In the genomic region with DNA sequence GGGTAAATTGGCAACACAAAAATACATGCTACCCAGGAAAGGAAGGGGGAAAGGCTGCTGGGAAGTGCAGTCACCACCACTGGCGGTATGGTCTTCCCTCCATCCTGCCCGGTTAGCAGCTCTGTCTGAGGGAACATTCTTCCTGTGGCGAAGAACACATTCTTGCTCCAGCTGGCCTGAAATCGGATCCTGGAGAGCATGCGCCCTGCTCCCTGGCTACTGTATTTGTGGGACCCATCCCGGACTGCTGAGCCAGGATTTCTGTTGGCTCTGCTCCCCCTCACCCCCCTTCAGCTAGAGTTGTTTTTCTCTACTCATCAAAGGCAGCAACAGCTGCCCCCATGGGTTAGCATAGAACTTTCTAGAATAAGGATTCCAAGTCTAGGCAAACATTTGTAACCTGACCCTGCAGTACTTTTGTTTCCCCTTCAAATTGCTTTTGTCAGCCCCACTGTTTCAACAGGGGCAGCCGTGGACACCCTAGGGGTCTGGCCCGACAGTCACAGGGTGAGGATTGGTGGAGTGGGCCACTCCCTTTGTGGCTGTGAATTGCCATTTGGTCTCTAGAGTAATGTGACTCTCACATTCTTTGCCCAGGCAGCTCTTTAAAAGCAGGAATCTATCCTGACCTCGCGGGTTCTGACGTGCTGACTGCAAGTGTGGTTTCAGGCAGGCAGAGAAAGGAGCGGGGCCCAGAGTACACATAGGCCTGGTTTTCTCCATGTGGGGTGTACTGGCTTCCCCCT, we compare ENCODE assay signal across 8 cellular contexts.
DNase-seq lines count a peak whose midpoint lies in the region; ATAC-seq and TF ChIP-seq lines count a peak whose summit lies in the region.

No MANE protein-coding gene starts in this region.

- no peaks in the 10 kb centered on the region for H3K9me3 Mint-ChIP-seq in T-helper 2 cell treated with Interferon-gamma antibody and Interleukin-4, amounts not matched to agents 5 μg/mL and 100 μg/mL, for 36 hours

- intact Hi-C loops in mucosa of descending colon (cut with DNase I, micrococcal nuclease): loop anchor here in 1 of 2 donors (10.0 kb wide), 1 partner anchor 246 kb away; no protein-coding TSS in a partner anchor

- no peaks in the 10 kb centered on the region for H3K27me3 Mint-ChIP-seq in T-helper 2 cell treated with Interferon-gamma antibody and Interleukin-4, amounts not matched to agents 5 μg/mL and 100 μg/mL, for 36 hours (ENCODE audit: low read depth)

- 30 to 43% methylated on average over 12 of the region's 12 CpGs for WGBS in upper lobe of left lung, 2 donors

- H3K36me3 ChIP-seq in mucosa of descending colon (ENCODE audit: low read depth) (no peaks in the 10 kb centered on the region), upper lobe of left lung (no peaks in the 10 kb centered on the region)

- H3K27me3 ChIP-seq in upper lobe of left lung: no peaks in the 10 kb centered on the region

- H3K4me1 ChIP-seq in mucosa of descending colon (ENCODE audit: low read depth) (peaks cover 40% of the 10 kb centered on the region), upper lobe of left lung (peaks cover 46 to 63% (median 46%) of the 10 kb centered on the region in 4 donors)

- peaks cover 14% of the 10 kb centered on the region for H3K36me3 Mint-ChIP-seq in T-helper 2 cell treated with Interferon-gamma antibody and Interleukin-4, amounts not matched to agents 5 μg/mL and 100 μg/mL, for 36 hours (ENCODE audit: low read depth)

- in situ Hi-C loops in G401 (cut with HindIII; ENCODE audit: low sequenced_read_pairs): loop anchor here (25.0 kb wide), 1 partner anchor 116 kb away; no protein-coding TSS in a partner anchor

- TF ChIP-seq POLR2A in upper lobe of left lung (IDR thresholded peaks at IDR 0.05): peak in 1 of 4 donors; percentile 51

- H3K27ac ChIP-seq in upper lobe of left lung: peak overlapping the region; percentile 81 to 86 (median 82)

- peak in 1 of 4 donors; percentile 22 for TF ChIP-seq EP300 in upper lobe of left lung (IDR thresholded peaks at IDR 0.05)

- peaks cover 62% of the 10 kb centered on the region for H3K4me1 Mint-ChIP-seq in T-helper 2 cell treated with Interferon-gamma antibody and Interleukin-4, amounts not matched to agents 5 μg/mL and 100 μg/mL, for 36 hours (ENCODE audit: low read depth)

- H3K27ac Mint-ChIP-seq in T-helper 2 cell treated with Interferon-gamma antibody and Interleukin-4, amounts not matched to agents 5 μg/mL and 100 μg/mL, for 36 hours: peak overlapping the region; percentile 72

- TF ChIP-seq CTCF in epithelial cell of esophagus (IDR thresholded peaks at IDR 0.05; ENCODE audit: insufficient read depth, low read depth, low read length, missing control alignments) (no peak), mucosa of descending colon (IDR thresholded peaks at IDR 0.05) (no peak), upper lobe of left lung (IDR thresholded peaks at IDR 0.05) (no peak)

- ATAC-seq in mucosa of descending colon (peak; percentile 39), upper lobe of left lung (ENCODE audit: low FRiP score in 2 of 2) (peak; percentile 85 to 90)

- DNase-seq in G401 (ENCODE audit: low spot score): peak; percentile 43
- peak; percentile 80 for DNase-seq in HK-2 (ENCODE audit: unreplicated experiment)
- DNase-seq in T-helper 2 cell treated with Interferon-gamma antibody and Interleukin-4, amounts not matched to agents 5 μg/mL and 100 μg/mL, for 36 hours (ENCODE audit: low spot score): peak; percentile 51
- peak; percentile 61 for DNase-seq in epithelial cell of esophagus (ENCODE audit: low read depth)
- DNase-seq in mucosa of descending colon: peak in 2 of 3 donors; percentile 66 to 80
- DNase-seq in upper lobe of left lung: peak in 1 of 2 donors; percentile 76
- no peak for DNase-seq in NCI-H526 treated with DMSO at 0.1 percent for 48 hours (lab: John Stamatoyannopoulos, UW)
- no peak for DNase-seq in activated CD4-positive, alpha-beta T cell treated with anti-CD3 and anti-CD28 coated beads, Interleukin-2, amount 50 U/mL, for 1 hour

- H3K9me3 ChIP-seq in mucosa of descending colon (no peaks in the 10 kb centered on the region), upper lobe of left lung (no peaks in the 10 kb centered on the region)

- H3K4me3 ChIP-seq in epithelial cell of esophagus (ENCODE audit: low read length) (no peak overlapping the region), mucosa of descending colon (no peak overlapping the region), upper lobe of left lung (peak overlapping the region in 1 of 4 donors; percentile 42)

- H3K4me3 Mint-ChIP-seq in T-helper 2 cell treated with Interferon-gamma antibody and Interleukin-4, amounts not matched to agents 5 μg/mL and 100 μg/mL, for 36 hours: peak overlapping the region; percentile 70

Comparison
In these comparisons a context has a peak if more than half of its experiments do, and no peak if none do; other contexts are left out.
1. DNase-seq: peak in G401 (single experiment), HK-2 (single experiment), T-helper 2 cell treated with Interferon-gamma antibody and Interleukin-4, amounts not matched to agents 5 μg/mL and 100 μg/mL, for 36 hours (single experiment), epithelial cell of esophagus (single experiment) and mucosa of descending colon (2 of 3); none in NCI-H526 treated with DMSO at 0.1 percent for 48 hours (single experiment) and activated CD4-positive, alpha-beta T cell treated with anti-CD3 and anti-CD28 coated beads, Interleukin-2, amount 50 U/mL, for 1 hour (single experiment).